In the genomic region with DNA sequence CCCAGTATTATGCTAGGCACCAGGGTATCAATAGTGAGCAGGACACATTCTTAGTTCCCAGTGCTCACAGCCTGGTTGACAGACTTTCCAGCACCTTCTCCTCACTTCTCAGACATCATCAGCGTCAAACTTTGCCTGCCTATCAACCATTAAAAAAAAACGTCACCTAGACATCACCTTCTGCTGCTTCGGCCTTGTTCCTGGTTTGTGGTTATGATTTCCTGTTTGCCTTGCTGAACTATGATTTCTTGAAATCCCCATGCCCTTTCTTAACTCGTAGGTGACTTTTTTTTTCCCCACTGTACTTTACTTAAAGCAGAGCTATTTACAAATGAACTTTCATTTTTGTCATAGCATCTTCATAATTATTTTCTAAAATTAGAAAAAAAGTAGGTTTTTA, we compare ENCODE assay signal across 8 cellular contexts.
DNase-seq lines count a peak whose midpoint lies in the region; ATAC-seq lines count a peak whose summit lies in the region.

No MANE protein-coding gene starts in this region.

- no peaks in the 10 kb centered on the region for H3K9me3 ChIP-seq in CD4-positive, CD25-positive, alpha-beta regulatory T cell (ENCODE audit: control insufficient read depth in 2 of 2, low read length in 2 of 2)

- no peaks in the 10 kb centered on the region for H3K36me3 Mint-ChIP-seq in CD4-positive, CD25-positive, alpha-beta regulatory T cell
- H3K36me3 Mint-ChIP-seq in activated T-cell treated with anti-CD3 and anti-CD28 coated beads, Interleukin-2, amount 50 U/mL, for 24 hours (ENCODE audit: low read depth), result no peaks in the 10 kb centered on the region

- peak overlapping the region; percentile 88 for H3K27ac ChIP-seq in CD4-positive, CD25-positive, alpha-beta regulatory T cell (ENCODE audit: insufficient read depth, low read length, poor library complexity, severe bottlenecking)

- peak overlapping the region; percentile 0 to 73 (median 60) for H3K4me3 Mint-ChIP-seq in CD4-positive, CD25-positive, alpha-beta regulatory T cell
- H3K4me3 Mint-ChIP-seq in activated T-cell treated with anti-CD3 and anti-CD28 coated beads, Interleukin-2, amount 50 U/mL, for 24 hours, result peak overlapping the region; percentile 23

- H3K4me1 ChIP-seq in CD4-positive, CD25-positive, alpha-beta regulatory T cell (ENCODE audit: control insufficient read depth, insufficient read depth, low read length, poor library complexity, severe bottlenecking), result peaks cover 30% of the 10 kb centered on the region

- no peaks in the 10 kb centered on the region for H3K27me3 ChIP-seq in CD4-positive, CD25-positive, alpha-beta regulatory T cell (ENCODE audit: control insufficient read depth, insufficient read depth, low read length)

- H3K4me1 Mint-ChIP-seq in CD4-positive, CD25-positive, alpha-beta regulatory T cell, result peaks cover 21 to 62% (median 32%) of the 10 kb centered on the region in 4 donors
- H3K4me1 Mint-ChIP-seq in activated T-cell treated with anti-CD3 and anti-CD28 coated beads, Interleukin-2, amount 50 U/mL, for 24 hours (ENCODE audit: low read depth), result peaks cover 55% of the 10 kb centered on the region

- H3K4me3 ChIP-seq in CD4-positive, CD25-positive, alpha-beta regulatory T cell (ENCODE audit: low read depth, low read length), result peak overlapping the region; percentile 70

- peak overlapping the region; percentile 88 to 96 (median 94) for H3K27ac Mint-ChIP-seq in CD4-positive, CD25-positive, alpha-beta regulatory T cell
- H3K27ac Mint-ChIP-seq in activated T-cell treated with anti-CD3 and anti-CD28 coated beads, Interleukin-2, amount 50 U/mL, for 24 hours, result peak overlapping the region; percentile 90

- DNase-seq in CD4-positive, CD25-positive, alpha-beta regulatory T cell, result peak; percentile 52 to 86 (median 81)
- DNase-seq in activated T-cell treated with anti-CD3 and anti-CD28 coated beads, Interleukin-2, amount 50 U/mL, for 24 hours, result peak; percentile 42
- peak; percentile 15 to 61 for DNase-seq in stimulated activated CD4-positive, alpha-beta T cell treated with anti-CD3 and anti-CD28 coated beads, Interleukin-4, amount 100 ng/mL, for 4 hours
- no peak for DNase-seq in NCI-H446 treated with DMSO at 0.1 percent for 48 hours (lab: John Stamatoyannopoulos, UW)
- no peak for DNase-seq in amygdala (lab: John Stamatoyannopoulos, UW)
- no peak for DNase-seq in HuH-7.5 (ENCODE audit: low spot score)

- peaks cover 0 to 3% (median 0%) of the 10 kb centered on the region in 7 donors for H3K9me3 Mint-ChIP-seq in CD4-positive, CD25-positive, alpha-beta regulatory T cell
- peaks cover 2% of the 10 kb centered on the region for H3K9me3 Mint-ChIP-seq in activated T-cell treated with anti-CD3 and anti-CD28 coated beads, Interleukin-2, amount 50 U/mL, for 24 hours

- no peaks in the 10 kb centered on the region for H3K27me3 Mint-ChIP-seq in CD4-positive, CD25-positive, alpha-beta regulatory T cell
- H3K27me3 Mint-ChIP-seq in activated T-cell treated with anti-CD3 and anti-CD28 coated beads, Interleukin-2, amount 50 U/mL, for 24 hours, result no peaks in the 10 kb centered on the region

- H3K36me3 ChIP-seq in CD4-positive, CD25-positive, alpha-beta regulatory T cell (ENCODE audit: control insufficient read depth, insufficient read depth, low read length), result no peaks in the 10 kb centered on the region

- peak; percentile 91 to 96 for ATAC-seq in CD4-positive, CD25-positive, alpha-beta regulatory T cell (ENCODE audit: low read depth in 2 of 2)
- ATAC-seq in GM19468 (IDR thresholded peaks at IDR 0.05; ENCODE audit: extremely low read depth, unreplicated experiment) (peak; percentile 75), HG03521 (IDR thresholded peaks at IDR 0.05; ENCODE audit: unreplicated experiment) (peak; percentile 71)

Comparison
In these comparisons a context has a peak if more than half of its experiments do, and no peak if none do; other contexts are left out.
1. DNase-seq: peak in CD4-positive, CD25-positive, alpha-beta regulatory T cell (3 of 3), activated T-cell treated with anti-CD3 and anti-CD28 coated beads, Interleukin-2, amount 50 U/mL, for 24 hours (single experiment) and stimulated activated CD4-positive, alpha-beta T cell treated with anti-CD3 and anti-CD28 coated beads, Interleukin-4, amount 100 ng/mL, for 4 hours (2 of 2); none in NCI-H446 treated with DMSO at 0.1 percent for 48 hours (single experiment), amygdala (0 of 56) and HuH-7.5 (single experiment).
2. Peak in every context shown above with its lines, with median percentiles within 50 percentile points of each other: ATAC-seq.